ENCODE assay signal across 27 cellular contexts in genomic region chr13:113367771-113368170, GRCh38. TPM values are rescaled to one million over a fixed set of nuclear protein-coding genes. Genes with fewer than 3 reads are reported as not detected.
"Had no signal": no experiment of that assay in that cellular context is flagged by ENCODE, and none has a peak within 500 bp of the region (broad histone marks: within the 10 kb centered on the region; RNA-seq: fewer than 3 reads in every experiment).

No MANE protein-coding gene starts in this region.

- H3K4me1 ChIP-seq: prostate gland had no signal

- H3K4me3 Mint-ChIP-seq: activated T-helper 1 cell treated with anti-CD3 and anti-CD28 coated beads, Interleukin-12 subunit alpha, Interleukin-12 subunit beta, Interleukin-2, Interleukin-4 antibody, amounts not matched to agents 30 ng/mL and 10 ng/mL and 1 ng/mL, durations not matched to agents 14 hours and 24 hours and 36 hours; endodermal cell; natural killer cell; stimulated activated naive B cell treated with anti-CD40 and anti-IgM and Interleukin-4, amounts not matched to agents 10 μg/mL and 1 μg/mL and 100 μg/mL, for 72 hours had no signal

- H3K27me3 ChIP-seq: ovary had no signal

- DNase-seq: activated CD4-positive, alpha-beta T cell treated with anti-CD3 and anti-CD28 coated beads for 4 hours; activated CD4-positive, alpha-beta T cell treated with anti-CD3 and anti-CD28 coated beads, Interleukin-2, amount 50 U/mL, for 4 hours; activated CD4-positive, CD25-positive, alpha-beta regulatory T cell; activated CD8-positive, alpha-beta memory T cell treated with anti-CD3 and anti-CD28 coated beads, Interleukin-2, amount 50 U/mL, for 4 hours; activated gamma-delta T cell treated with Interleukin-2 at 50 U/mL for 16 hours; activated naive CD4-positive, alpha-beta T cell treated with anti-CD3 and anti-CD28 coated beads, Interleukin-2, amount 50 U/mL, for 16 hours; activated T-cell treated with anti-CD3 and anti-CD28 coated beads, Interleukin-2, amount 50 U/mL, for 1 hour; amniotic stem cell; brain microvascular endothelial cell; cortex of kidney; endodermal cell; foreskin fibroblast; hippocampal formation; mesenchymal stem cell; natural killer cell; ovary; stimulated activated CD4-positive, alpha-beta T cell treated with anti-CD3 and anti-CD28 coated beads, Interleukin-15, amount 100 ng/mL, for 24 hours; stimulated activated CD4-positive, alpha-beta T cell treated with anti-CD3 and anti-CD28 coated beads, Interleukin-2, amount 100 ng/mL, for 24 hours; stimulated activated naive B cell treated with anti-CD40 and anti-IgM and Interleukin-4, amounts not matched to agents 10 μg/mL and 1 μg/mL and 100 μg/mL, for 72 hours; T-helper 1 cell had no signal

- H3K36me3 ChIP-seq: brain microvascular endothelial cell, ovary, prostate gland, suprapubic skin, tibial nerve had no signal

- ATAC-seq: esophagus mucosa; left colon; natural killer cell; stimulated activated naive B cell treated with anti-CD40 and anti-IgM and Interleukin-4, amounts not matched to agents 10 μg/mL and 1 μg/mL and 100 μg/mL, for 72 hours had no signal

- H3K4me3 ChIP-seq: ovary, prostate gland, suprapubic skin, tibial nerve had no signal

- H3K9me3 Mint-ChIP-seq: activated T-helper 1 cell treated with anti-CD3 and anti-CD28 coated beads, Interleukin-12 subunit alpha, Interleukin-12 subunit beta, Interleukin-2, Interleukin-4 antibody, amounts not matched to agents 30 ng/mL and 10 ng/mL and 1 ng/mL, durations not matched to agents 14 hours and 24 hours and 36 hours; natural killer cell; stimulated activated naive B cell treated with anti-CD40 and anti-IgM and Interleukin-4, amounts not matched to agents 10 μg/mL and 1 μg/mL and 100 μg/mL, for 72 hours had no signal

- H3K27ac ChIP-seq: brain microvascular endothelial cell, ovary, prostate gland, suprapubic skin, tibial nerve had no signal

- H3K4me1 Mint-ChIP-seq: natural killer cell had no signal

- H3K9me3 ChIP-seq: ovary, prostate gland, suprapubic skin, tibial nerve had no signal

- H3K27ac Mint-ChIP-seq: activated T-helper 1 cell treated with anti-CD3 and anti-CD28 coated beads, Interleukin-12 subunit alpha, Interleukin-12 subunit beta, Interleukin-2, Interleukin-4 antibody, amounts not matched to agents 30 ng/mL and 10 ng/mL and 1 ng/mL, durations not matched to agents 14 hours and 24 hours and 36 hours; endodermal cell; natural killer cell; stimulated activated naive B cell treated with anti-CD40 and anti-IgM and Interleukin-4, amounts not matched to agents 10 μg/mL and 1 μg/mL and 100 μg/mL, for 72 hours had no signal

- H3K36me3 Mint-ChIP-seq: natural killer cell had no signal

RNA-seq across cellular contexts. Expression of gene GRTP1, which starts 3.8 kb away (rescaled TPM):
- total RNA-seq: activated CD8-positive, alpha-beta memory T cell treated with anti-CD3 and anti-CD28 coated beads for 36 hours; activated T-helper 1 cell treated with anti-CD3 and anti-CD28 coated beads, Interleukin-12 subunit alpha, Interleukin-12 subunit beta, Interleukin-2, Interleukin-4 antibody, amounts not matched to agents 30 ng/mL and 10 ng/mL and 1 ng/mL, durations not matched to agents 14 hours and 24 hours and 36 hours; natural killer cell had no signal
